1 cellular context compared by ENCODE assay signal in the genomic region with DNA sequence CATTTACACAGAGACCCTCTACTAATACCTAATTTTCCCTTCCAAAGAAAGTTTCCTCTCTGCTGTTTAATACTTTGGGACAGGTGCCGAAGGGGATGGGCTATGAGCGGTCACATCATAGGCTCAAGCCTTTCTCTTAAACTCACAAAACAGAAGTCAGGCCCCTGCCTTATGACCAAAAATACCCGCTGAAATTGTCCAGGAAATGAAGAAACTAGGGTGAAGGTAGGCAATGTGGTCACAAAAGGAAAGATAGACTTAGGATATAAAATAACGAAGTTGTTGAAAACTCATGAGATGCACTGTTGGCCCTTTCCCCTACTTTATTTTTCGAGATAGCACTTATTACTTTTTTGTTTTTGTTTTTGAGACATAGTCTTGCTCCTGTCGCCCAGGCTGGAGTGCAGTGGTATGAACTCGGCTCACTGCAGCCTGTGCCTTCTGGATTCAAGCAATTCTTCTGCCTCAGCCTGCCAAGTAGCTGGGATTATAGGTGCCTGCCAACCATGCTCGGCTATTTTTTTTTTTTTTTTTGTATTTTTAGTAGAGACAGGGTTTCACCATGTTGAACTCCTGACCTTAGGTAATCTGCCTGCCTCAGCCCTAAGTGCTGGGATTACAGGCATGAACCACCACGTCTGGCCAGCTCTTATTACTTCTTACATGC.
TF ChIP-seq lines count a peak whose summit lies in the region.

No MANE protein-coding gene starts in this region.

TF ChIP-seq in SK-N-SH, 30 proteins besides CTCF, POLR2A, EP300 and RAD21 (continued from another document):
- TF ChIP-seq, protein P1, sequence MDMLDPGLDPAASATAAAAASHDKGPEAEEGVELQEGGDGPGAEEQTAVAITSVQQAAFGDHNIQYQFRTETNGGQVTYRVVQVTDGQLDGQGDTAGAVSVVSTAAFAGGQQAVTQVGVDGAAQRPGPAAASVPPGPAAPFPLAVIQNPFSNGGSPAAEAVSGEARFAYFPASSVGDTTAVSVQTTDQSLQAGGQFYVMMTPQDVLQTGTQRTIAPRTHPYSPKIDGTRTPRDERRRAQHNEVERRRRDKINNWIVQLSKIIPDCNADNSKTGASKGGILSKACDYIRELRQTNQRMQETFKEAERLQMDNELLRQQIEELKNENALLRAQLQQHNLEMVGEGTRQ (IDR thresholded peaks at IDR 0.05; ENCODE audit: borderline replicate concordance, low read depth, low read length), result no peak
- TF ChIP-seq SMC3 (IDR thresholded peaks at IDR 0.05; ENCODE audit: low read depth, low read length) (no peak), TEAD4 (IDR thresholded peaks at IDR 0.05; ENCODE audit: borderline replicate concordance, insufficient read depth) (no peak), FOSL2 (IDR thresholded peaks at IDR 0.05; ENCODE audit: borderline replicate concordance, low read depth) (no peak), YY1 (IDR thresholded peaks at IDR 0.05; ENCODE audit: low read depth) (no peak), POLR2AphosphoS5 (IDR thresholded peaks at IDR 0.05; ENCODE audit: low read depth, low read length) (no peak), GABPA (IDR thresholded peaks at IDR 0.05; ENCODE audit: low read depth) (no peak), MXI1 (IDR thresholded peaks at IDR 0.05; ENCODE audit: low read depth, low read length) (no peak), TCF12 (IDR thresholded peaks at IDR 0.05) (no peak), RFX5 (IDR thresholded peaks at IDR 0.05; ENCODE audit: low read length) (no peak), RXRA (IDR thresholded peaks at IDR 0.05; ENCODE audit: borderline replicate concordance, low read depth) (no peak)
- TF ChIP-seq, protein P2, sequence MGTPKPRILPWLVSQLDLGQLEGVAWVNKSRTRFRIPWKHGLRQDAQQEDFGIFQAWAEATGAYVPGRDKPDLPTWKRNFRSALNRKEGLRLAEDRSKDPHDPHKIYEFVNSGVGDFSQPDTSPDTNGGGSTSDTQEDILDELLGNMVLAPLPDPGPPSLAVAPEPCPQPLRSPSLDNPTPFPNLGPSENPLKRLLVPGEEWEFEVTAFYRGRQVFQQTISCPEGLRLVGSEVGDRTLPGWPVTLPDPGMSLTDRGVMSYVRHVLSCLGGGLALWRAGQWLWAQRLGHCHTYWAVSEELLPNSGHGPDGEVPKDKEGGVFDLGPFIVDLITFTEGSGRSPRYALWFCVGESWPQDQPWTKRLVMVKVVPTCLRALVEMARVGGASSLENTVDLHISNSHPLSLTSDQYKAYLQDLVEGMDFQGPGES (IDR thresholded peaks at IDR 0.05; ENCODE audit: low read depth, low read length), result no peak
- TF ChIP-seq, protein P3, sequence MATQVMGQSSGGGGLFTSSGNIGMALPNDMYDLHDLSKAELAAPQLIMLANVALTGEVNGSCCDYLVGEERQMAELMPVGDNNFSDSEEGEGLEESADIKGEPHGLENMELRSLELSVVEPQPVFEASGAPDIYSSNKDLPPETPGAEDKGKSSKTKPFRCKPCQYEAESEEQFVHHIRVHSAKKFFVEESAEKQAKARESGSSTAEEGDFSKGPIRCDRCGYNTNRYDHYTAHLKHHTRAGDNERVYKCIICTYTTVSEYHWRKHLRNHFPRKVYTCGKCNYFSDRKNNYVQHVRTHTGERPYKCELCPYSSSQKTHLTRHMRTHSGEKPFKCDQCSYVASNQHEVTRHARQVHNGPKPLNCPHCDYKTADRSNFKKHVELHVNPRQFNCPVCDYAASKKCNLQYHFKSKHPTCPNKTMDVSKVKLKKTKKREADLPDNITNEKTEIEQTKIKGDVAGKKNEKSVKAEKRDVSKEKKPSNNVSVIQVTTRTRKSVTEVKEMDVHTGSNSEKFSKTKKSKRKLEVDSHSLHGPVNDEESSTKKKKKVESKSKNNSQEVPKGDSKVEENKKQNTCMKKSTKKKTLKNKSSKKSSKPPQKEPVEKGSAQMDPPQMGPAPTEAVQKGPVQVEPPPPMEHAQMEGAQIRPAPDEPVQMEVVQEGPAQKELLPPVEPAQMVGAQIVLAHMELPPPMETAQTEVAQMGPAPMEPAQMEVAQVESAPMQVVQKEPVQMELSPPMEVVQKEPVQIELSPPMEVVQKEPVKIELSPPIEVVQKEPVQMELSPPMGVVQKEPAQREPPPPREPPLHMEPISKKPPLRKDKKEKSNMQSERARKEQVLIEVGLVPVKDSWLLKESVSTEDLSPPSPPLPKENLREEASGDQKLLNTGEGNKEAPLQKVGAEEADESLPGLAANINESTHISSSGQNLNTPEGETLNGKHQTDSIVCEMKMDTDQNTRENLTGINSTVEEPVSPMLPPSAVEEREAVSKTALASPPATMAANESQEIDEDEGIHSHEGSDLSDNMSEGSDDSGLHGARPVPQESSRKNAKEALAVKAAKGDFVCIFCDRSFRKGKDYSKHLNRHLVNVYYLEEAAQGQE (IDR thresholded peaks at IDR 0.05; ENCODE audit: low read depth, low read length), result no peak
